Comparison of ENCODE assay signal across 2 cellular contexts in genomic region chr2:26758790-26759321, GRCh38.
TF ChIP-seq lines count a peak whose summit lies in the region.

No MANE protein-coding gene starts in this region.

TF ChIP-seq in HCT116, 20 proteins besides CTCF, POLR2A, EP300 and RAD21:
- no peak for TF ChIP-seq SIN3A (IDR thresholded peaks at IDR 0.05; ENCODE audit: low read depth)
- TF ChIP-seq ATF3 (IDR thresholded peaks at IDR 0.05) = no peak
- no peak for TF ChIP-seq CBX3 (IDR thresholded peaks at IDR 0.05; ENCODE audit: low read depth)
- TF ChIP-seq FOSL1 (IDR thresholded peaks at IDR 0.05; ENCODE audit: low read depth) = no peak

TF ChIP-seq in K562, 482 proteins besides CTCF, POLR2A, EP300 and RAD21:
- TF ChIP-seq MXI1 (IDR thresholded peaks at IDR 0.05; ENCODE audit: low read depth, low read length) = no peak
- TF ChIP-seq TAF7 (tag; IDR thresholded peaks at IDR 0.05) = peak; percentile 47; the same call in 1 of the 2 replicates
- no peak for TF ChIP-seq ZBTB9 (CRISPR knock-in tag; IDR thresholded peaks at IDR 0.05)
- 0 out of 2 replicates have a peak, but pooled peaks have one; percentile 16 for TF ChIP-seq ZBTB33 (CRISPR knock-in tag; IDR thresholded peaks at IDR 0.05)
- no peak for TF ChIP-seq THAP7 (CRISPR knock-in tag; IDR thresholded peaks at IDR 0.05)
- TF ChIP-seq ZNF263 (CRISPR knock-in tag; IDR thresholded peaks at IDR 0.05; ENCODE audit: borderline replicate concordance) = no peak
- 0 out of 2 replicates have a peak, but pooled peaks have one; percentile 8 for TF ChIP-seq BACH1 (tag; IDR thresholded peaks at IDR 0.05)
- no peak for TF ChIP-seq E2F6 (IDR thresholded peaks at IDR 0.05; ENCODE audit: borderline replicate concordance in 1 of 2, extremely low read depth in 1 of 2, insufficient read depth in 1 of 2, insufficient read length in 1 of 2, low read depth in 1 of 2, low read length in 1 of 2, poor library complexity in 1 of 2, severe bottlenecking in 1 of 2)
- TF ChIP-seq ZBTB2 (IDR thresholded peaks at IDR 0.05) = no peak
- no peak for TF ChIP-seq MED1 (CRISPR knock-in tag; IDR thresholded peaks at IDR 0.05; ENCODE audit: borderline replicate concordance)
- 0 out of 2 replicates have a peak, but pooled peaks have one; percentile 27 for TF ChIP-seq ZBTB49 (CRISPR knock-in tag; IDR thresholded peaks at IDR 0.05; ENCODE audit: borderline replicate concordance)
- TF ChIP-seq BRF1 (IDR thresholded peaks at IDR 0.05; ENCODE audit: borderline replicate concordance, extremely low read depth, insufficient read length) = no peak
- 0 out of 2 replicates have a peak, but pooled peaks have one; percentile 59 for TF ChIP-seq ZBTB43 (CRISPR knock-in tag; IDR thresholded peaks at IDR 0.05)
- 0 out of 2 replicates have a peak, but pooled peaks have one; percentile 40 for TF ChIP-seq FOXK1 (CRISPR knock-in tag; IDR thresholded peaks at IDR 0.05; ENCODE audit: borderline replicate concordance)
- TF ChIP-seq NRF1 (conservative IDR thresholded peaks at IDR 0.05 in 1 of 2, IDR thresholded peaks at IDR 0.05 in 1 of 2) = no peak
- TF ChIP-seq ZNF507 (tag; conservative IDR thresholded peaks at IDR 0.05) = no peak
- no peak for TF ChIP-seq ETV6 (IDR thresholded peaks at IDR 0.05; ENCODE audit: borderline replicate concordance in 1 of 2, low read depth in 2 of 2, low read length in 1 of 2)
- 0 out of 2 replicates have a peak, but pooled peaks have one; percentile 43 for TF ChIP-seq ETV6 (CRISPR knock-in tag; IDR thresholded peaks at IDR 0.05; ENCODE audit: borderline replicate concordance)
- TF ChIP-seq ZNF232 (CRISPR knock-in tag; IDR thresholded peaks at IDR 0.05) = peak; percentile 59; the same call in 1 of the 2 replicates
